Comparison of ENCODE assay signal across 8 cellular contexts in genomic region chr10:97684358-97684713, GRCh38. TPM values are rescaled to one million over a fixed set of nuclear protein-coding genes. Genes with fewer than 3 reads are reported as not detected.
A peak's percentile ranks its signal among the peaks of the same experiment; 100 is the strongest.
DNase-seq lines count a peak whose midpoint lies in the region; ATAC-seq and TF ChIP-seq lines count a peak whose summit lies in the region.
"Not testable (repeated sequence)": the region's sequence is repeated elsewhere in the genome, so short reads cannot be mapped to it uniquely, and the experiment has no call there.

No MANE protein-coding gene starts in this region.

- intact Hi-C loops in dendritic cell treated with granulocyte-macrophage colony-stimulating factor and Interleukin-4, amounts not matched to agents 40 ng/mL and 50 ng/mL, for 4 days (cut with micrococcal nuclease); lower lobe of right lung (cut with DNase I); tibial artery (cut with DNase I; ENCODE audit: low total_unique reads): not testable (repeated sequence)

- not testable (repeated sequence) for H3K36me3 ChIP-seq in adipocyte (ENCODE audit: control insufficient read depth, insufficient read depth, low read length, severe bottlenecking); lower lobe of right lung; tibial artery

- peak overlapping the region; percentile 93 for H3K27ac Mint-ChIP-seq in dendritic cell treated with granulocyte-macrophage colony-stimulating factor and Interleukin-4, amounts not matched to agents 40 ng/mL and 50 ng/mL, for 4 days

- peaks cover 60% of the 10 kb centered on the region for H3K4me1 Mint-ChIP-seq in dendritic cell treated with granulocyte-macrophage colony-stimulating factor and Interleukin-4, amounts not matched to agents 40 ng/mL and 50 ng/mL, for 4 days (ENCODE audit: low read depth)

- POLR2A ChIA-PET in AG04450 (lab: Yijun Ruan, JAX), result interaction anchor here (0.6 to 1.6 kb wide), 4 partner anchors 29 to 92 kb away, joined by 3 to 9 read pairs (median 6); partner anchors contain the start of genes MARVELD1 and ZFYVE27

- H3K4me1 ChIP-seq in adipocyte (ENCODE audit: control insufficient read depth, insufficient read depth, low read length), result peaks cover 56% of the 10 kb centered on the region
- not testable (repeated sequence) for H3K4me1 ChIP-seq in foreskin keratinocyte
- peaks cover 54% of the 10 kb centered on the region for H3K4me1 ChIP-seq in lower lobe of right lung
- H3K4me1 ChIP-seq in tibial artery, result peaks cover 0 to 64% (median 50%) of the 10 kb centered on the region in 4 donors

- DNase-seq in AG04450 (ENCODE audit: low read depth, low spot score); HFF-Myc (ENCODE audit: extremely low read depth, low read depth); adipocyte (ENCODE audit: low read depth); foreskin keratinocyte; lower lobe of right lung; retinal pigment epithelial cell (ENCODE audit: low read depth); tibial artery: not testable (repeated sequence)

- not testable (repeated sequence) for H3K9me3 Mint-ChIP-seq in dendritic cell treated with granulocyte-macrophage colony-stimulating factor and Interleukin-4, amounts not matched to agents 40 ng/mL and 50 ng/mL, for 4 days

- H3K36me3 Mint-ChIP-seq in dendritic cell treated with granulocyte-macrophage colony-stimulating factor and Interleukin-4, amounts not matched to agents 40 ng/mL and 50 ng/mL, for 4 days (ENCODE audit: low read depth), result peaks cover 19% of the 10 kb centered on the region

- peak overlapping the region; percentile 71 for H3K4me3 ChIP-seq in AG04450 (ENCODE audit: low read depth, low read length)
- H3K4me3 ChIP-seq in HFF-Myc (replicated peaks; ENCODE audit: low read depth, low read length), result peak overlapping the region; percentile 86
- peak overlapping the region; percentile 90 for H3K4me3 ChIP-seq in adipocyte (ENCODE audit: low read length)
- H3K4me3 ChIP-seq in lower lobe of right lung, result peak overlapping the region; percentile 79
- peak overlapping the region; percentile 87 for H3K4me3 ChIP-seq in retinal pigment epithelial cell (ENCODE audit: low read length)
- peak overlapping the region; percentile 77 to 84 for H3K4me3 ChIP-seq in tibial artery

- not testable (repeated sequence) for H3K27me3 Mint-ChIP-seq in dendritic cell treated with granulocyte-macrophage colony-stimulating factor and Interleukin-4, amounts not matched to agents 40 ng/mL and 50 ng/mL, for 4 days

- TF ChIP-seq CTCF in AG04450 (IDR thresholded peaks at IDR 0.05; ENCODE audit: low read depth, low read length); HFF-Myc (IDR thresholded peaks at IDR 0.05; ENCODE audit: low read depth, low read length, missing control alignments); foreskin keratinocyte (conservative IDR thresholded peaks at IDR 0.05); lower lobe of right lung (IDR thresholded peaks at IDR 0.05); retinal pigment epithelial cell (conservative IDR thresholded peaks at IDR 0.05; ENCODE audit: low read depth, low read length); tibial artery (IDR thresholded peaks at IDR 0.05): not testable (repeated sequence)

- CTCF ChIA-PET in AG04450 (lab: Charles Lee), result interaction anchor here (0.7 to 2.9 kb wide), 6 partner anchors 17 to 47 kb away, joined by 3 to 31 read pairs (median 11); no protein-coding TSS in a partner anchor

- ATAC-seq in foreskin keratinocyte, lower lobe of right lung: not testable (repeated sequence)

- H3K4me3 Mint-ChIP-seq in dendritic cell treated with granulocyte-macrophage colony-stimulating factor and Interleukin-4, amounts not matched to agents 40 ng/mL and 50 ng/mL, for 4 days, result peak overlapping the region; percentile 90

- H3K27ac ChIP-seq in AG04450 (ENCODE audit: low read depth, low read length), result peak overlapping the region; percentile 75
- peak overlapping the region; percentile 78 for H3K27ac ChIP-seq in foreskin keratinocyte
- H3K27ac ChIP-seq in lower lobe of right lung, result peak overlapping the region; percentile 90
- H3K27ac ChIP-seq in tibial artery, result peak overlapping the region; percentile 95 to 96

- H3K9ac ChIP-seq in adipocyte (ENCODE audit: low read length), result peak overlapping the region; percentile 90

- H3K9me3 ChIP-seq in AG04450 (ENCODE audit: control insufficient read depth, insufficient read depth, low read length); adipocyte (ENCODE audit: control insufficient read depth, low read length); lower lobe of right lung; tibial artery: not testable (repeated sequence)

- H3K27me3 ChIP-seq in AG04450 (ENCODE audit: control insufficient read depth, insufficient read depth, low read length); adipocyte (replicated peaks; ENCODE audit: control insufficient read depth, insufficient read depth, low read length); foreskin keratinocyte; lower lobe of right lung (ENCODE audit: low read depth); tibial artery: not testable (repeated sequence)

RNA-seq across cellular contexts. Expression of gene AVPI1, which starts 2.7 kb away (rescaled TPM):
- polyA plus RNA-seq in AG04450 (2011; rRNA removed), result 26.5 and 36.9 TPM in 2 replicates
- 21.9 and 29.1 TPM in 2 replicates for polyA minus RNA-seq in AG04450 (2011; rRNA and poly(A)+ RNA removed)
- 19.7 and 22.7 TPM in 2 replicates for total RNA-seq in foreskin keratinocyte
- polyA plus RNA-seq in foreskin keratinocyte, result 20.4 and 24.0 TPM in 2 replicates
- total RNA-seq in lower lobe of right lung, result 22.6 TPM

RNA-seq across cellular contexts. Expression of gene MARVELD1, which starts 29.2 kb away (rescaled TPM):
- polyA plus RNA-seq in AG04450 (2011; rRNA removed) (65.5 and 76.2 TPM in 2 replicates), foreskin keratinocyte (47.6 and 53.0 TPM in 2 replicates)
- 40.1 and 45.7 TPM in 2 replicates for polyA minus RNA-seq in AG04450 (2011; rRNA and poly(A)+ RNA removed)
- total RNA-seq in foreskin keratinocyte (52.9 and 58.6 TPM in 2 replicates), lower lobe of right lung (36.5 TPM)

RNA-seq across cellular contexts. Expression of gene PI4K2A, which starts 43.9 kb away (rescaled TPM):
- polyA plus RNA-seq in AG04450 (2011; rRNA removed), result 35.6 and 36.1 TPM in 2 replicates
- 25.5 and 28.4 TPM in 2 replicates for polyA minus RNA-seq in AG04450 (2011; rRNA and poly(A)+ RNA removed)
- total RNA-seq in foreskin keratinocyte, result 28.9 and 34.3 TPM in 2 replicates
- polyA plus RNA-seq in foreskin keratinocyte, result 25.7 and 28.1 TPM in 2 replicates
- 29.7 TPM for total RNA-seq in lower lobe of right lung

RNA-seq across cellular contexts. Expression of gene MORN4, which starts 51.0 kb away (rescaled TPM):
- polyA plus RNA-seq in AG04450 (2011; rRNA removed) (14.4 and 16.0 TPM in 2 replicates), foreskin keratinocyte (8.9 and 11.3 TPM in 2 replicates)
- 4.6 and 5.0 TPM in 2 replicates for polyA minus RNA-seq in AG04450 (2011; rRNA and poly(A)+ RNA removed)
- total RNA-seq in foreskin keratinocyte (7.4 and 9.7 TPM in 2 replicates), lower lobe of right lung (5.4 TPM)

RNA-seq across cellular contexts. Expression of gene ZFYVE27, which starts 52.6 kb away (rescaled TPM):
- 11.1 and 13.5 TPM in 2 replicates for polyA plus RNA-seq in AG04450 (2011; rRNA removed)
- 11.6 and 15.1 TPM in 2 replicates for polyA minus RNA-seq in AG04450 (2011; rRNA and poly(A)+ RNA removed)
- total RNA-seq in foreskin keratinocyte, result 15.3 and 18.3 TPM in 2 replicates
- 14.1 and 14.2 TPM in 2 replicates for polyA plus RNA-seq in foreskin keratinocyte
- 28.3 TPM for total RNA-seq in lower lobe of right lung
